In the genomic region with DNA sequence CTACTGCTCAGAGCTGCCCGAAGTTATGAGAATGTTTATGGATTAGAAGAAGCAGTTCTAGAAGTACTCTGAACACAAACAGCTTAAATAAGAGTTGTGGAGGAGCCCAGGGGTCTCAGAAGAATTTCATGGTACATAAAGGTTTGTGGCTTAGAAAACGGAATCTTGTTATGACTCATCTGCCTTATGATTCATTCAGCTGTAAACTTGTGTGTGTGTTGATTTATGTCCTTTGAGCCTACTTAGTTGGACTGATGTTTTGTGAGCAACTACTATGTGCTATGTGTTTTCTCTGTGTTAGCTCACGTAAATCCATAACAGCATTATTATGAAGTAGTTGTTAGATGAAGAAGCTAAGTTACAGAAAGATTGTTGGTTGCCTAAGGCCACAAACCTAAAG, we compare ENCODE assay signal across 9 cellular contexts.
A peak's percentile ranks its signal among the peaks of the same experiment; 100 is the strongest.
DNase-seq lines count a peak whose midpoint lies in the region; ATAC-seq and TF ChIP-seq lines count a peak whose summit lies in the region.
"Had no signal": no experiment of that assay in that cellular context is flagged by ENCODE, and none has a peak within 500 bp of the region (broad histone marks: within the 10 kb centered on the region; RNA-seq: fewer than 3 reads in every experiment).

No MANE protein-coding gene starts in this region.

- H3K79me2 ChIP-seq in OCI-LY7 (ENCODE audit: insufficient read depth, low read depth, low read length), result no peaks in the 10 kb centered on the region

- intact Hi-C loops in Calu3 (cut with micrococcal nuclease; ENCODE audit: unreplicated experiment), result no loop called here
- intact Hi-C loops in adrenal gland (cut with DNase I), result loop anchor here in 1 of 2 donors (10.0 kb wide), 1 partner anchor 341 kb away; no protein-coding TSS in a partner anchor
- intact Hi-C loops in OCI-LY7 (cut with micrococcal nuclease; ENCODE audit: unreplicated experiment), result no loop called here

- H2AFZ ChIP-seq in OCI-LY7 (ENCODE audit: low read length), result no peak overlapping the region

- WGBS in adrenal gland, 4 donors, result 56 to 70% (median 66%) methylated on average over 3 of the region's 3 CpGs

- DNase-seq in NAMALWA (ENCODE audit: low spot score), result peak; percentile 19
- DNase-seq in glomerular endothelial cell (ENCODE audit: extremely low read depth, low read depth, low spot score), result peak; percentile 33
- no peak for DNase-seq in Calu3
- no peak for DNase-seq in adrenal gland
- no peak for DNase-seq in activated T-cell treated with anti-CD3 and anti-CD28 coated beads, Interleukin-2, amount 50 U/mL, for 1 hour
- no peak for DNase-seq in OCI-LY7 (ENCODE audit: low spot score)

- POLR2A ChIA-PET in OCI-LY7 (lab: Charles Lee), result interaction anchor here (0.5 to 3.3 kb wide), 6 partner anchors 13 to 821 kb away, joined by 3 to 17 read pairs (median 5); no protein-coding TSS in a partner anchor

- H3K4me3 ChIP-seq in adrenal gland (no peak overlapping the region), OCI-LY7 (ENCODE audit: low read depth, low read length, poor library complexity, severe bottlenecking) (no peak overlapping the region)

- H3K9me3 ChIP-seq in adrenal gland (replicated peaks in 1 of 3) (peaks cover 0 to 4% (median 0%) of the 10 kb centered on the region in 3 donors), OCI-LY7 (ENCODE audit: low read length) (no peaks in the 10 kb centered on the region)

- CTCF ChIA-PET in Calu3 (lab: Charles Lee), result no interaction called here
- CTCF ChIA-PET in OCI-LY7 (lab: Charles Lee; ENCODE audit: unreplicated experiment), result interaction anchor here (1.2 kb wide), 1 partner anchor 8 kb away, joined by 3 read pairs; no protein-coding TSS in a partner anchor

- no peaks in the 10 kb centered on the region for H4K20me1 ChIP-seq in OCI-LY7 (ENCODE audit: insufficient read depth, low read length)

- H3K27ac ChIP-seq in adrenal gland, result no peak overlapping the region
- H3K27ac ChIP-seq in OCI-LY7 (ENCODE audit: low read depth, low read length, poor library complexity, severe bottlenecking), result no peak overlapping the region

- no peaks in the 10 kb centered on the region for H3K9me3 Mint-ChIP-seq in Calu3 (ENCODE audit: low read depth, unreplicated experiment)
- H3K9me3 Mint-ChIP-seq: T-helper 1 cell treated with Interleukin-12 subunit alpha and Interleukin-12 subunit beta and Interleukin-4 antibody, amounts not matched to agents 30 μg/mL and 1 μg/mL, for 36 hours had no signal

- TF ChIP-seq CTCF in Calu3 (IDR thresholded peaks at IDR 0.05; ENCODE audit: unreplicated experiment), result no peak
- no peak for TF ChIP-seq CTCF in adrenal gland (IDR thresholded peaks at IDR 0.05)
- TF ChIP-seq CTCF in OCI-LY7 (conservative IDR thresholded peaks at IDR 0.05; ENCODE audit: low read length), result no peak

- no peaks in the 10 kb centered on the region for H3K4me1 Mint-ChIP-seq in Calu3 (ENCODE audit: low read depth, unreplicated experiment)

- no peaks in the 10 kb centered on the region for H3K9me2 ChIP-seq in OCI-LY7 (ENCODE audit: insufficient read depth, low read length)

- no peak overlapping the region for H3K27ac Mint-ChIP-seq in Calu3 (ENCODE audit: unreplicated experiment)
- H3K27ac Mint-ChIP-seq: T-helper 1 cell treated with Interleukin-12 subunit alpha and Interleukin-12 subunit beta and Interleukin-4 antibody, amounts not matched to agents 30 μg/mL and 1 μg/mL, for 36 hours had no signal

- TF ChIP-seq POLR2A in adrenal gland (IDR thresholded peaks at IDR 0.05), result no peak

- no peak overlapping the region for H3K4me3 Mint-ChIP-seq in Calu3 (ENCODE audit: low read depth, unreplicated experiment)
- H3K4me3 Mint-ChIP-seq: T-helper 1 cell treated with Interleukin-12 subunit alpha and Interleukin-12 subunit beta and Interleukin-4 antibody, amounts not matched to agents 30 μg/mL and 1 μg/mL, for 36 hours had no signal

- H3K36me3 Mint-ChIP-seq in Calu3 (ENCODE audit: insufficient read depth, unreplicated experiment), result no peaks in the 10 kb centered on the region

- H3K4me2 ChIP-seq in OCI-LY7 (ENCODE audit: low read length), result no peak overlapping the region

- H3K36me3 ChIP-seq in adrenal gland (replicated peaks in 1 of 2), result no peaks in the 10 kb centered on the region
- H3K36me3 ChIP-seq in OCI-LY7 (ENCODE audit: insufficient read depth, low read length), result no peaks in the 10 kb centered on the region

- H3K27me3 ChIP-seq in adrenal gland, result no peaks in the 10 kb centered on the region

- BruUV-seq in Calu3 (replicated peaks; lab: Mats Ljungman, UMichigan) (no TSS peak), OCI-LY7 (replicated peaks; lab: Mats Ljungman, UMichigan) (no TSS peak)

- peaks cover 0 to 11% of the 10 kb centered on the region in 2 donors for H3K4me1 ChIP-seq in adrenal gland (replicated peaks in 1 of 2)
- H3K4me1 ChIP-seq in OCI-LY7 (ENCODE audit: insufficient read depth, low read length, poor library complexity, severe bottlenecking), result no peaks in the 10 kb centered on the region

- ATAC-seq in GM18520 (IDR thresholded peaks at IDR 0.05; ENCODE audit: unreplicated experiment), result peak; percentile 81
- peak; percentile 72 for ATAC-seq in HG02610 (IDR thresholded peaks at IDR 0.05; ENCODE audit: unreplicated experiment)

- no peaks in the 10 kb centered on the region for H3K27me3 Mint-ChIP-seq in Calu3 (ENCODE audit: unreplicated experiment)

Comparison
In these comparisons a context has a peak if more than half of its experiments do, and no peak if none do; other contexts are left out.
1. DNase-seq: peak in NAMALWA (single experiment) and glomerular endothelial cell (single experiment); none in Calu3 (single experiment), adrenal gland (0 of 7), activated T-cell treated with anti-CD3 and anti-CD28 coated beads, Interleukin-2, amount 50 U/mL, for 1 hour (single experiment) and OCI-LY7 (single experiment).